ENCODE assay signal across 11 cellular contexts in genomic region chr11:10650630-10651029, GRCh38.
"Had no signal": no experiment of that assay in that cellular context is flagged by ENCODE, and none has a peak within 500 bp of the region (broad histone marks: within the 10 kb centered on the region; RNA-seq: fewer than 3 reads in every experiment).

No MANE protein-coding gene starts in this region.

- H3K27me3 ChIP-seq: transverse colon had no signal

- H3K27ac ChIP-seq: psoas muscle had no signal

- H3K36me3 ChIP-seq: left ventricle myocardium inferior, transverse colon had no signal

- H3K4me3 ChIP-seq: left ventricle myocardium inferior, psoas muscle, transverse colon had no signal

- ATAC-seq: psoas muscle had no signal

- H3K9me3 ChIP-seq: left ventricle myocardium inferior, psoas muscle, transverse colon had no signal

- DNase-seq: activated CD4-positive, CD25-positive, alpha-beta regulatory T cell treated with anti-CD3 and anti-CD28 coated beads, Interleukin-2, amount 50 U/mL, for 72 hours; activated naive CD4-positive, alpha-beta T cell treated with anti-CD3 and anti-CD28 coated beads, Interleukin-2, amount 50 U/mL, for 16 hours; erythroblast; hippocampal formation; left ventricle myocardium inferior; nephron progenitor cell; psoas muscle; stimulated activated CD4-positive, alpha-beta T cell treated with anti-CD3 and anti-CD28 coated beads, Interleukin-12 subunit alpha, Interleukin-12 subunit beta, amount 100 ng/mL, for 4 hours; stimulated activated CD4-positive, alpha-beta T cell treated with anti-CD3 and anti-CD28 coated beads, Interleukin-2, amount 100 ng/mL, for 24 hours; T-helper 9 cell; transverse colon had no signal
